In the genomic region with DNA sequence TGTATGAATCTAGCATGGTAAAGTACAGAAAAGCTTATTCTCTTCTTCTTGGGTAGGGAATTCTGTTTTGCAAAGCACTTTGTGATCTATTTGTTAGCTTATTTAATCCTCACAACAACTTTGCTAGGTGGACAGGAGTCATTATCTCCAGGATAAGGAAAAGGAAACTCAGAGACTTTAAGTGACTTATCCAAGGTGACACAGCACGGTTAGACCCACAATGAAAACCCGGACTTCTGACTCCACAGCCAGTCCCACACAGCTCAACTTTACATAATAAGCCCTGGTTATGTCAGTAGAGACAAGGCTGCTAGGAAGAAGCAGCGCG, we compare ENCODE assay signal across 8 cellular contexts. TPM values are rescaled to one million over a fixed set of nuclear protein-coding genes. Genes with fewer than 3 reads are reported as not detected.
A peak's percentile ranks its signal among the peaks of the same experiment; 100 is the strongest.
DNase-seq lines count a peak whose midpoint lies in the region; ATAC-seq, FAIRE-seq and TF ChIP-seq lines count a peak whose summit lies in the region.

No MANE protein-coding gene starts in this region.

- TF ChIP-seq CTCF in cardiac muscle cell (IDR thresholded peaks at IDR 0.05; ENCODE audit: low read depth, low read length) (no peak), body of pancreas (IDR thresholded peaks at IDR 0.05) (no peak), lung (IDR thresholded peaks at IDR 0.05; ENCODE audit: control extremely low read depth, extremely low read depth) (no peak), type B pancreatic cell (conservative IDR thresholded peaks at IDR 0.05) (no peak)

- DNase-seq in cardiac muscle cell (ENCODE audit: low read depth in 1 of 2, low spot score in 1 of 2) (no peak), left cardiac atrium (no peak), body of pancreas (no peak), lung (ENCODE audit: low spot score) (no peak), type B pancreatic cell (ENCODE audit: extremely low spot score, unreplicated experiment) (no peak), AG08395 (ENCODE audit: low spot score) (no peak), frontal cortex (ENCODE audit: low spot score in 2 of 2) (no peak)

- H3K36me3 Mint-ChIP-seq in type B pancreatic cell, result peaks cover 6% of the 10 kb centered on the region

- ATAC-seq in left cardiac atrium (no peak), body of pancreas (no peak), lung (ENCODE audit: insufficient read depth, low FRiP score) (no peak), GM19455 (IDR thresholded peaks at IDR 0.05; ENCODE audit: unreplicated experiment) (no peak)

- peaks cover 7% of the 10 kb centered on the region for H3K4me1 Mint-ChIP-seq in type B pancreatic cell (ENCODE audit: unreplicated experiment)

- TF ChIP-seq POLR2A in body of pancreas (IDR thresholded peaks at IDR 0.05), result no peak

- peak overlapping the region; percentile 92 for H3K4me3 Mint-ChIP-seq in type B pancreatic cell

- H3K27me3 Mint-ChIP-seq in type B pancreatic cell, result peaks cover 11% of the 10 kb centered on the region

- no peak for FAIRE-seq in frontal cortex (lab: Jason Lieb, UNC)

- no peaks in the 10 kb centered on the region for H3K27me3 ChIP-seq in cardiac muscle cell
- H3K27me3 ChIP-seq in body of pancreas, result no peaks in the 10 kb centered on the region
- H3K27me3 ChIP-seq in lung (ENCODE audit: control insufficient read depth, insufficient read depth), result no peaks in the 10 kb centered on the region

- H3K4me3 ChIP-seq in cardiac muscle cell (peak overlapping the region; percentile 65), body of pancreas (peak overlapping the region; percentile 61 to 82), lung (peak overlapping the region; percentile 34)

- intact Hi-C loops in left cardiac atrium (cut with DNase I), result loop anchor here in 1 of 2 donors (10.0 kb wide), 1 partner anchor 149 kb away; a partner anchor contains a TSS
- intact Hi-C loops in body of pancreas (cut with DNase I), result no loop called here

- peak overlapping the region; percentile 96 for H3K27ac Mint-ChIP-seq in type B pancreatic cell

- H3K27ac ChIP-seq in cardiac muscle cell (no peak overlapping the region), body of pancreas (peak overlapping the region; percentile 80 to 95 (median 92)), lung (ENCODE audit: low read depth in 1 of 2, low read length in 1 of 2) (peak overlapping the region; percentile 73 to 86)

- no peaks in the 10 kb centered on the region for H3K9me3 ChIP-seq in cardiac muscle cell (ENCODE audit: low read depth)
- no peaks in the 10 kb centered on the region for H3K9me3 ChIP-seq in body of pancreas
- H3K9me3 ChIP-seq in lung (ENCODE audit: control insufficient read depth in 2 of 2, insufficient read depth in 1 of 2, low read length in 1 of 2), result no peaks in the 10 kb centered on the region

- peaks cover 22% of the 10 kb centered on the region for H3K4me1 ChIP-seq in cardiac muscle cell (ENCODE audit: low read depth)
- peaks cover 37% of the 10 kb centered on the region for H3K4me1 ChIP-seq in body of pancreas
- peaks cover 0 to 22% of the 10 kb centered on the region in 2 donors for H3K4me1 ChIP-seq in lung (ENCODE audit: control insufficient read depth in 2 of 2, insufficient read depth in 2 of 2, low read length in 2 of 2)

- H3K9me3 Mint-ChIP-seq in type B pancreatic cell, result no peaks in the 10 kb centered on the region

- WGBS in body of pancreas, 2 donors, result 0 to 3% methylated on average over 4 of the region's 4 CpGs
- 4 to 5% methylated on average over 4 of the region's 4 CpGs for WGBS in lung, 2 donors

- peaks cover 7% of the 10 kb centered on the region for H3K36me3 ChIP-seq in cardiac muscle cell
- H3K36me3 ChIP-seq in body of pancreas (replicated peaks in 1 of 2; ENCODE audit: insufficient read depth in 1 of 2, low read depth in 2 of 2), result no peaks in the 10 kb centered on the region
- H3K36me3 ChIP-seq in lung (ENCODE audit: control insufficient read depth in 2 of 2, insufficient read depth in 2 of 2, low read length in 2 of 2), result peaks cover 0 to 5% of the 10 kb centered on the region in 2 donors

RNA-seq across cellular contexts. Expression of a gene that starts 0.4 kb away (rescaled TPM):
- total RNA-seq in cardiac muscle cell, result 67.0 and 133 TPM in 2 replicates
- 396 and 420 TPM in 2 replicates for polyA plus RNA-seq in cardiac muscle cell
- 100 to 1,000 TPM; 285 to 331 TPM for total RNA-seq in left cardiac atrium
- 10 to 100 TPM; 15.8 to 60.7 TPM for total RNA-seq in body of pancreas
- total RNA-seq in lung, result 10 to 100 TPM; 73.4 to 86.8 TPM
- polyA plus RNA-seq in lung, result 100 to 1,000 TPM; 119 to 341 TPM
- total RNA-seq in type B pancreatic cell (ENCODE audit: low replicate concordance), result 129 and 171 TPM in 2 replicates
- 30.2 TPM for total RNA-seq in frontal cortex
